ENCODE assay signal across 9 cellular contexts in genomic region chr13:28568286-28568685, GRCh38.
DNase-seq lines count a peak whose midpoint lies in the region; ATAC-seq and TF ChIP-seq lines count a peak whose summit lies in the region.
"Had no signal": no experiment of that assay in that cellular context is flagged by ENCODE, and none has a peak within 500 bp of the region (broad histone marks: within the 10 kb centered on the region; RNA-seq: fewer than 3 reads in every experiment).

No MANE protein-coding gene starts in this region.

- H3K36me3 ChIP-seq in SJCRH30 = no peaks in the 10 kb centered on the region
- H3K36me3 ChIP-seq in CD8-positive, alpha-beta memory T cell (ENCODE audit: insufficient read depth, low read length) = no peaks in the 10 kb centered on the region

- no peaks in the 10 kb centered on the region for H3K9me3 Mint-ChIP-seq in CD8-positive, alpha-beta memory T cell

- ATAC-seq in GM21786 (IDR thresholded peaks at IDR 0.05; ENCODE audit: unreplicated experiment) (peak; percentile 82), HG03571 (IDR thresholded peaks at IDR 0.05; ENCODE audit: unreplicated experiment) (no peak), GM21515 (IDR thresholded peaks at IDR 0.05; ENCODE audit: unreplicated experiment) (no peak)

- no peak overlapping the region for H3K27ac Mint-ChIP-seq in CD8-positive, alpha-beta memory T cell

- H3K4me3 ChIP-seq in AG10803 (ENCODE audit: low read length) (no peak overlapping the region), SJCRH30 (no peak overlapping the region)
- H3K4me3 ChIP-seq in CD8-positive, alpha-beta memory T cell (ENCODE audit: low read length) = no peak overlapping the region

- H3K4me1 ChIP-seq in SJCRH30 = peaks cover 10% of the 10 kb centered on the region
- H3K4me1 ChIP-seq in CD8-positive, alpha-beta memory T cell (ENCODE audit: insufficient read depth, low read length) = no peaks in the 10 kb centered on the region

- no peaks in the 10 kb centered on the region for H3K36me3 Mint-ChIP-seq in CD8-positive, alpha-beta memory T cell

- H3K9me3 ChIP-seq in SJCRH30 (replicated peaks) = no peaks in the 10 kb centered on the region
- no peaks in the 10 kb centered on the region for H3K9me3 ChIP-seq in CD8-positive, alpha-beta memory T cell (ENCODE audit: low read length)
- H3K9me3 ChIP-seq: Caco-2 had no signal

- H3K4me3 Mint-ChIP-seq in CD8-positive, alpha-beta memory T cell = no peak overlapping the region

- no peaks in the 10 kb centered on the region for H3K4me1 Mint-ChIP-seq in CD8-positive, alpha-beta memory T cell

- CTCF ChIA-PET in CD8-positive, alpha-beta memory T cell (lab: Charles Lee) = no interaction called here

- peak; percentile 60 for DNase-seq in AG10803 (ENCODE audit: low read depth)
- DNase-seq in SJCRH30 = peak; percentile 77 to 83
- DNase-seq in hippocampal formation (lab: John Stamatoyannopoulos, UW) = peak; percentile 20 to 51
- DNase-seq in CD8-positive, alpha-beta memory T cell = no peak
- DNase-seq in GM19240 (ENCODE audit: insufficient read length, low spot score) = no peak
- DNase-seq: Caco-2 had no signal

- H3K27me3 Mint-ChIP-seq in CD8-positive, alpha-beta memory T cell = peaks cover 4 to 9% of the 10 kb centered on the region in 2 donors

- no peak overlapping the region for H3K27ac ChIP-seq in SJCRH30
- no peak overlapping the region for H3K27ac ChIP-seq in CD8-positive, alpha-beta memory T cell (ENCODE audit: low read depth, low read length)

- TF ChIP-seq CTCF in AG10803 (conservative IDR thresholded peaks at IDR 0.05; ENCODE audit: low read length) = no peak

- H3K27me3 ChIP-seq in SJCRH30 = no peaks in the 10 kb centered on the region; the same call in 1 of the 2 replicates
- no peaks in the 10 kb centered on the region for H3K27me3 ChIP-seq in CD8-positive, alpha-beta memory T cell (ENCODE audit: insufficient read depth, low read length, poor library complexity, severe bottlenecking)

- POLR2A ChIA-PET in CD8-positive, alpha-beta memory T cell (lab: Charles Lee) = no interaction called here

Comparison
In these comparisons a context has a peak if more than half of its experiments do, and no peak if none do; other contexts are left out.
1. DNase-seq: peak in AG10803 (single experiment), SJCRH30 (2 of 2) and hippocampal formation (2 of 2); none in CD8-positive, alpha-beta memory T cell (0 of 5) and GM19240 (single experiment).